Comparison of ENCODE assay signal across 1 cellular context in genomic region chr22:33825761-33826160, GRCh38.
TF ChIP-seq lines count a peak whose summit lies in the region.

No MANE protein-coding gene starts in this region.

TF ChIP-seq in WTC11, 78 proteins besides CTCF, POLR2A, EP300 and RAD21 (continued from another document):
- TF ChIP-seq ERG (CRISPR knock-in tag; IDR thresholded peaks at IDR 0.05) (no peak), NFATC4 (CRISPR knock-in tag; IDR thresholded peaks at IDR 0.05) (no peak), TEAD1 (CRISPR knock-in tag; IDR thresholded peaks at IDR 0.05) (no peak), ZNF423 (CRISPR knock-in tag; IDR thresholded peaks at IDR 0.05) (no peak)
- TF ChIP-seq, protein P1, sequence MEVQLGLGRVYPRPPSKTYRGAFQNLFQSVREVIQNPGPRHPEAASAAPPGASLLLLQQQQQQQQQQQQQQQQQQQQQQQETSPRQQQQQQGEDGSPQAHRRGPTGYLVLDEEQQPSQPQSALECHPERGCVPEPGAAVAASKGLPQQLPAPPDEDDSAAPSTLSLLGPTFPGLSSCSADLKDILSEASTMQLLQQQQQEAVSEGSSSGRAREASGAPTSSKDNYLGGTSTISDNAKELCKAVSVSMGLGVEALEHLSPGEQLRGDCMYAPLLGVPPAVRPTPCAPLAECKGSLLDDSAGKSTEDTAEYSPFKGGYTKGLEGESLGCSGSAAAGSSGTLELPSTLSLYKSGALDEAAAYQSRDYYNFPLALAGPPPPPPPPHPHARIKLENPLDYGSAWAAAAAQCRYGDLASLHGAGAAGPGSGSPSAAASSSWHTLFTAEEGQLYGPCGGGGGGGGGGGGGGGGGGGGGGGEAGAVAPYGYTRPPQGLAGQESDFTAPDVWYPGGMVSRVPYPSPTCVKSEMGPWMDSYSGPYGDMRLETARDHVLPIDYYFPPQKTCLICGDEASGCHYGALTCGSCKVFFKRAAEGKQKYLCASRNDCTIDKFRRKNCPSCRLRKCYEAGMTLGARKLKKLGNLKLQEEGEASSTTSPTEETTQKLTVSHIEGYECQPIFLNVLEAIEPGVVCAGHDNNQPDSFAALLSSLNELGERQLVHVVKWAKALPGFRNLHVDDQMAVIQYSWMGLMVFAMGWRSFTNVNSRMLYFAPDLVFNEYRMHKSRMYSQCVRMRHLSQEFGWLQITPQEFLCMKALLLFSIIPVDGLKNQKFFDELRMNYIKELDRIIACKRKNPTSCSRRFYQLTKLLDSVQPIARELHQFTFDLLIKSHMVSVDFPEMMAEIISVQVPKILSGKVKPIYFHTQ (CRISPR knock-in tag; IDR thresholded peaks at IDR 0.05): no peak
TF ChIP-seq in WTC11: peak in this region for 0.
